In the genomic region with DNA sequence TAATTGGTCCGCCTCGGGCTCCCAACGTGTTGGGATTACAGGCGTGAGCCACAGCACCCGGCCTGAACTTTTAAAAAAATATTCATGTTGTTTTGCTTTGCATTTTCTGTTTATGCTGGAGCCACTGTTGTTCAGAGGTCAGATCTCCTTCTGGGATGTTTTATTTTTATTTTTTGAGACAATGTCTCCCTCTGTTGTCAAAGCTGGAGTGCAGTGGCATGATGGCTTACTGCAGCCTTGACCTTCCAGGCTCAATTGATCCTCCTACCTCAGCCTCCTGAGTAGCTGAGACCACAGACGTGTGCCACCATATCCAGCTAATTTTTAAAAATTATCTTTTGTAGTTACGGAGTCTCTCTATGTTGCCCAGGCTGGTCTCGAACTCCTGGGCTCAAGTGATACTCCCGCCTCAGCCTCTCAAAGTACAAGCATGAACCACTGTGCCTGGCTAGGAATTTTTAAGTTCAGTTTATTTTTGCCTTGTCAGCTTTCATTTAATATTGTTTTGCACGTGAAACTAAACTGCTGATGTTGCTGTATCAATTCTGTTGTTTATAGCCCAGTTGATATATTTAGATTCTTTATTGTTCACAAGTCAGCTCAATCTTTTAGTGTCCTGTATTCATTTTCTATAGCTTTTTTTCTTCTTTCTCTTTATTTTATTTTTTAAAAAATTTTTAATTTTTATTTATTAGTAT, we compare ENCODE assay signal across 26 cellular contexts. TPM values are rescaled to one million over a fixed set of nuclear protein-coding genes. Genes with fewer than 3 reads are reported as not detected.
"Had no signal": no experiment of that assay in that cellular context is flagged by ENCODE, and none has a peak within 500 bp of the region (broad histone marks: within the 10 kb centered on the region; RNA-seq: fewer than 3 reads in every experiment).

No MANE protein-coding gene starts in this region.

- H3K27ac ChIP-seq: colonic mucosa, gastroesophageal sphincter, heart left ventricle, neutrophil, ovary, prostate gland, spleen, tibial artery had no signal

- H3K9me3 ChIP-seq: colonic mucosa, gastroesophageal sphincter, heart left ventricle, neutrophil, ovary, prostate gland, spleen, tibial artery had no signal

- FAIRE-seq: astrocyte, endothelial cell of umbilical vein, islet of Langerhans had no signal

- DNase-seq: activated CD4-positive, alpha-beta memory T cell treated with anti-CD3 and anti-CD28 coated beads for 36 hours; activated CD4-positive, alpha-beta T cell treated with anti-CD3 and anti-CD28 coated beads for 48 hours; activated naive CD4-positive, alpha-beta T cell treated with Interleukin-2 at 50 U/mL for 16 hours; activated naive CD8-positive, alpha-beta T cell treated with anti-CD3 and anti-CD28 coated beads for 36 hours; activated T-cell treated with anti-CD3 and anti-CD28 coated beads, Interleukin-2, amount 50 U/mL, for 48 hours; colonic mucosa; dorsolateral prefrontal cortex; effector memory CD8-positive, alpha-beta T cell; left cardiac atrium; midbrain; natural killer cell; ovary; spleen; stimulated activated CD4-positive, alpha-beta T cell treated with anti-CD3 and anti-CD28 coated beads, Interleukin-4, amount 100 ng/mL, for 4 hours; substantia nigra; tibial artery had no signal

- H3K4me3 ChIP-seq: colonic mucosa, dorsolateral prefrontal cortex, gastroesophageal sphincter, heart left ventricle, ovary, prostate gland, spleen, tibial artery had no signal

- H3K36me3 ChIP-seq: colonic mucosa, gastroesophageal sphincter, heart left ventricle, neutrophil, ovary, prostate gland, spleen, tibial artery had no signal

- H3K27me3 ChIP-seq: colonic mucosa, dorsolateral prefrontal cortex, gastroesophageal sphincter, heart left ventricle, neutrophil, ovary, tibial artery had no signal

- ATAC-seq: effector memory CD8-positive, alpha-beta T cell; esophagus mucosa; gastroesophageal sphincter; heart left ventricle; left cardiac atrium; natural killer cell had no signal

- H3K4me1 ChIP-seq: colonic mucosa, gastroesophageal sphincter, heart left ventricle, prostate gland, spleen, tibial artery had no signal

RNA-seq across cellular contexts. Expression of gene TMEFF1, which starts 13.7 kb away (rescaled TPM):
- total RNA-seq: esophagus mucosa, liver, ureter had no signal
- polyA plus RNA-seq: liver had no signal
